9 cellular contexts compared by ENCODE assay signal in genomic region chr7:138738551-138739335, GRCh38. TPM values are rescaled to one million over a fixed set of nuclear protein-coding genes. Genes with fewer than 3 reads are reported as not detected.
A peak's percentile ranks its signal among the peaks of the same experiment; 100 is the strongest.
DNase-seq lines count a peak whose midpoint lies in the region; ATAC-seq and TF ChIP-seq lines count a peak whose summit lies in the region.
"Had no signal": no experiment of that assay in that cellular context is flagged by ENCODE, and none has a peak within 500 bp of the region (broad histone marks: within the 10 kb centered on the region; RNA-seq: fewer than 3 reads in every experiment).

No MANE protein-coding gene starts in this region.

- no peaks in the 10 kb centered on the region for H3K27me3 ChIP-seq in NT2/D1 (ENCODE audit: insufficient read depth, insufficient read length)

- TF ChIP-seq CTCF in Calu3 (IDR thresholded peaks at IDR 0.05; ENCODE audit: unreplicated experiment) = peak; percentile 86

- no peaks in the 10 kb centered on the region for H3K9me3 ChIP-seq in NT2/D1 (ENCODE audit: insufficient read depth, low read length)

- no peak for TF ChIP-seq EP300 in Ishikawa (IDR thresholded peaks at IDR 0.05; ENCODE audit: borderline replicate concordance)

- peaks cover 18% of the 10 kb centered on the region for H3K4me1 Mint-ChIP-seq in Calu3 (ENCODE audit: low read depth, unreplicated experiment)

- CTCF ChIA-PET in Calu3 (lab: Charles Lee) = interaction anchor here (0.5 to 1.4 kb wide), 15 partner anchors 16 to 836 kb away, joined by 3 to 39 read pairs (median 4); partner anchors contain the start of genes ATP6V0A4 and TMEM213

- no peaks in the 10 kb centered on the region for H3K9me3 Mint-ChIP-seq in Calu3 (ENCODE audit: low read depth, unreplicated experiment)

- no peaks in the 10 kb centered on the region for H3K4me1 ChIP-seq in NT2/D1 (ENCODE audit: insufficient read depth, insufficient read length)

- H3K4me3 ChIP-seq in NT2/D1 (ENCODE audit: insufficient read length, low read depth) = no peak overlapping the region

- H3K4me3 Mint-ChIP-seq in Calu3 (ENCODE audit: low read depth, unreplicated experiment) = no peak overlapping the region
- H3K4me3 Mint-ChIP-seq: activated naive CD8-positive, alpha-beta T cell had no signal

- peak; percentile 88 for DNase-seq in Calu3
- peak; percentile 83 for DNase-seq in NT2/D1 (ENCODE audit: low read depth, low spot score)
- DNase-seq in activated CD8-positive, alpha-beta memory T cell treated with anti-CD3 and anti-CD28 coated beads, Interleukin-2, amount 50 U/mL, for 1 hour (ENCODE audit: extremely low read depth) = peak; percentile 42
- DNase-seq in epidermal melanocyte (ENCODE audit: insufficient read length, low spot score) = peak; percentile 72
- DNase-seq in myocyte (ENCODE audit: low read depth) = peak; percentile 93
- DNase-seq in stimulated activated CD8-positive, alpha-beta memory T cell treated with anti-CD3 and anti-CD28 coated beads, Interleukin-7, amount 100 ng/mL, for 1 hour (ENCODE audit: low read depth in 2 of 2) = peak; percentile 59 to 71

- no peak overlapping the region for H3K9ac ChIP-seq in NT2/D1 (ENCODE audit: insufficient read length, low read depth)

- no peaks in the 10 kb centered on the region for H3K36me3 Mint-ChIP-seq in Calu3 (ENCODE audit: insufficient read depth, unreplicated experiment)
- H3K36me3 Mint-ChIP-seq: activated naive CD8-positive, alpha-beta T cell had no signal

- H3K27me3 Mint-ChIP-seq in Calu3 (ENCODE audit: unreplicated experiment) = no peaks in the 10 kb centered on the region
- H3K27me3 Mint-ChIP-seq: activated naive CD8-positive, alpha-beta T cell had no signal

- peak; percentile 69 for ATAC-seq in GM21423 (IDR thresholded peaks at IDR 0.05; ENCODE audit: unreplicated experiment)

- BruUV-seq in Calu3 (replicated peaks; lab: Mats Ljungman, UMichigan) = no TSS peak

- TF ChIP-seq RAD21 in Ishikawa (IDR thresholded peaks at IDR 0.05; ENCODE audit: low read depth) = peak; percentile 99

- H3K36me3 ChIP-seq in NT2/D1 (ENCODE audit: insufficient read depth, insufficient read length, low read length) = no peaks in the 10 kb centered on the region

- intact Hi-C loops in Calu3 (cut with micrococcal nuclease; ENCODE audit: unreplicated experiment) = loop anchor here (1.0 to 10.0 kb wide), 6 partner anchors 128 to 641 kb away; partner anchors contain the start of gene TRIM24

- H3K27ac Mint-ChIP-seq in Calu3 (ENCODE audit: unreplicated experiment) = peak overlapping the region; percentile 41
- H3K27ac Mint-ChIP-seq: activated naive CD8-positive, alpha-beta T cell had no signal

TF ChIP-seq in Ishikawa, 13 proteins besides CTCF, POLR2A, EP300 and RAD21:
- TF ChIP-seq YY1 (IDR thresholded peaks at IDR 0.05; ENCODE audit: low read depth) = no peak
- no peak for TF ChIP-seq TCF12 (IDR thresholded peaks at IDR 0.05; ENCODE audit: low read depth)
- no peak for TF ChIP-seq NFIC (IDR thresholded peaks at IDR 0.05)
- TF ChIP-seq USF1 (IDR thresholded peaks at IDR 0.05) = no peak
- no peak for TF ChIP-seq CREB1 (IDR thresholded peaks at IDR 0.05; ENCODE audit: low read depth)
- TF ChIP-seq EGR1 (IDR thresholded peaks at IDR 0.05) = no peak
- TF ChIP-seq TEAD4 (IDR thresholded peaks at IDR 0.05) = no peak
- TF ChIP-seq FOXM1 (IDR thresholded peaks at IDR 0.05; ENCODE audit: borderline replicate concordance, low read depth) = no peak
- no peak for TF ChIP-seq MAX (IDR thresholded peaks at IDR 0.05)

RNA-seq across cellular contexts. Expression of gene SVOPL, which starts 37.6 kb away (rescaled TPM):
- total RNA-seq in Calu3 (2022) (0.78 and 1.5 TPM in 2 replicates), myocyte (not detected in 2 replicates)
- polyA plus RNA-seq in myocyte (2012) = not detected

RNA-seq across cellular contexts. Expression of gene TMEM213, which starts 59.1 kb away (rescaled TPM):
- total RNA-seq in Calu3 (2022) = 9.8 and 11.3 TPM in 2 replicates
- not detected in 2 replicates for total RNA-seq in myocyte
- polyA plus RNA-seq in myocyte (2012) = 0.01 TPM

RNA-seq across cellular contexts. Expression of gene ATP6V0A4, which starts 59.3 kb away (rescaled TPM):
- total RNA-seq in Calu3 (2022) = 5.6 and 7.7 TPM in 2 replicates
- total RNA-seq in myocyte = 0.35 TPM in 1 of 2 replicates, not detected in the other
- polyA plus RNA-seq in myocyte (2012) = not detected

Comparison
In these comparisons a context has a peak if more than half of its experiments do, and no peak if none do; other contexts are left out.
1. DNase-seq: peak in every context shown above with its lines; median percentile 93 in myocyte; 88 in Calu3; 83 in NT2/D1; 72 in epidermal melanocyte; 65 in stimulated activated CD8-positive, alpha-beta memory T cell treated with anti-CD3 and anti-CD28 coated beads, Interleukin-7, amount 100 ng/mL, for 1 hour; 42 in activated CD8-positive, alpha-beta memory T cell treated with anti-CD3 and anti-CD28 coated beads, Interleukin-2, amount 50 U/mL, for 1 hour.
2. RNA of gene TMEM213, which starts 59.1 kb away (total RNA-seq): 9.8 to 11.3 TPM in Calu3; not detected in myocyte; every median in the first group is over 10 times any median in the second.